Comparison of ENCODE assay signal across 11 cellular contexts in the genomic region with DNA sequence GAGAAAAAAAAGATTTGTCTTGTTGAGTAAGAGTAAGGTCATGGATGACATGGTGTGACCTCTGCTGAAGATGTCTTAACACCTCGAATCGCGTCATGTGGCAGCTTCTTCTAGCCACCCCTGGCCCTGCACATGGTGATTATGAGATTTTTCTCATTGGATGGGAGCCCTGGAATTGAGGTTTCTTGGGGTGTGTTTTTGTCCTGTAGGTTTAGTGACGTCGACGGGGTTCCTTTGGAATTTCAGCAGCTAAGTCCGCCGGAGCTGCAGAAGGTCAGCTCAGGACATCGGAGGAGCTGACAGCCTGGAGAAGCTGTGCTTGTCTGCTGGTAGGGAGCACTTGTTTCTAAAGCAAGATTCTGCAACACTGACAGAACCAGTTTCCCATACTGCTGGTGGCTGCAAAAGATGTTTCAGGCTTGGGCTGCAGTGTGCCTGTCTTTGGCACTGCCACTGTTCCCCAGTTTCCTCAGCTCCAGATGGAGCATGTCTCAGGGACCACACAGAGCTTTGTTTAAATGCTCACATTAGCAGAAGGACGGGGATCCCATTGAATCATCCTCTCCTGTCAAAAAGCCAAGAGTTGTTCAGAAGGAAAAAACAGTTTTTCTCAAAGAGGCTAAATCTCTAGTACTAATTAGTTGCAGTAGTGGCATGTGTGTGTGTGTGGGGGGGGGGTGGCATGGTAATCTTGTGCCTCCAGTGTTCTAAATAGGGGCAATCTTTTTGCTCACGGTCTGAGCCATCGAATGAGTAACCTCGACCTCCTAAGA. TPM values are rescaled to one million over a fixed set of nuclear protein-coding genes. Genes with fewer than 3 reads are reported as not detected.
A peak's percentile ranks its signal among the peaks of the same experiment; 100 is the strongest.
DNase-seq lines count a peak whose midpoint lies in the region; ATAC-seq and TF ChIP-seq lines count a peak whose summit lies in the region.
"Had no signal": no experiment of that assay in that cellular context is flagged by ENCODE, and none has a peak within 500 bp of the region (broad histone marks: within the 10 kb centered on the region; RNA-seq: fewer than 3 reads in every experiment).

No MANE protein-coding gene starts in this region.

- H3K4me1 ChIP-seq in mesodermal cell (ENCODE audit: control insufficient read depth, insufficient read depth, low read length, poor library complexity, severe bottlenecking) (peaks cover 19% of the 10 kb centered on the region), urinary bladder (ENCODE audit: insufficient read depth) (peaks cover 2% of the 10 kb centered on the region)

- H3K4me3 ChIP-seq in mesodermal cell (ENCODE audit: extremely low read depth, insufficient read depth, low read length, poor library complexity, severe bottlenecking) (no peak overlapping the region), urinary bladder (ENCODE audit: low read depth, low read length) (no peak overlapping the region)
- H3K4me3 ChIP-seq: A549 had no signal

- DNase-seq in activated naive CD8-positive, alpha-beta T cell treated with anti-CD3 and anti-CD28 coated beads, Interleukin-2, amount 50 U/mL, for 24 hours, result no peak
- DNase-seq in chondrocyte (ENCODE audit: low spot score) (no peak), NCI-H2227 (lab: John Stamatoyannopoulos, UW; ENCODE audit: unreplicated experiment) (no peak), cerebellar nuclear complex (lab: John Stamatoyannopoulos, UW) (no peak)
- DNase-seq: stimulated activated CD4-positive, alpha-beta T cell treated with anti-CD3 and anti-CD28 coated beads, Interleukin-12 subunit alpha, Interleukin-12 subunit beta, amount 100 ng/mL, for 4 hours; T-helper 9 cell had no signal

- TF ChIP-seq CTCF in chondrocyte (IDR thresholded peaks at IDR 0.05), result no peak

- no peak for ATAC-seq in activated naive CD8-positive, alpha-beta T cell treated with anti-CD3 and anti-CD28 coated beads, Interleukin-2, amount 50 U/mL, for 24 hours
- ATAC-seq in HG03520 (IDR thresholded peaks at IDR 0.05; ENCODE audit: unreplicated experiment), result no peak
- ATAC-seq: A549 had no signal

- no peaks in the 10 kb centered on the region for H3K9me3 ChIP-seq in mesodermal cell (ENCODE audit: control insufficient read depth, low read length)
- H3K9me3 ChIP-seq: A549 had no signal

- H3K27ac Mint-ChIP-seq in activated naive CD8-positive, alpha-beta T cell, result no peak overlapping the region
- H3K27ac Mint-ChIP-seq in activated naive CD8-positive, alpha-beta T cell treated with anti-CD3 and anti-CD28 coated beads, Interleukin-2, amount 50 U/mL, for 24 hours, result no peak overlapping the region
- H3K27ac Mint-ChIP-seq in chondrocyte (ENCODE audit: unreplicated experiment), result peak overlapping the region; percentile 43

- no peaks in the 10 kb centered on the region for H3K36me3 Mint-ChIP-seq in activated naive CD8-positive, alpha-beta T cell
- peaks cover 2% of the 10 kb centered on the region for H3K36me3 Mint-ChIP-seq in activated naive CD8-positive, alpha-beta T cell treated with anti-CD3 and anti-CD28 coated beads, Interleukin-2, amount 50 U/mL, for 24 hours (ENCODE audit: low read depth)
- H3K36me3 Mint-ChIP-seq in chondrocyte (ENCODE audit: low read depth), result no peaks in the 10 kb centered on the region

- no peaks in the 10 kb centered on the region for H3K9me3 Mint-ChIP-seq in activated naive CD8-positive, alpha-beta T cell (ENCODE audit: low read depth)
- H3K9me3 Mint-ChIP-seq in activated naive CD8-positive, alpha-beta T cell treated with anti-CD3 and anti-CD28 coated beads, Interleukin-2, amount 50 U/mL, for 24 hours, result no peaks in the 10 kb centered on the region
- no peaks in the 10 kb centered on the region for H3K9me3 Mint-ChIP-seq in chondrocyte (ENCODE audit: low read depth)

- peak overlapping the region; percentile 5 for H3K4me3 Mint-ChIP-seq in activated naive CD8-positive, alpha-beta T cell
- no peak overlapping the region for H3K4me3 Mint-ChIP-seq in activated naive CD8-positive, alpha-beta T cell treated with anti-CD3 and anti-CD28 coated beads, Interleukin-2, amount 50 U/mL, for 24 hours
- no peak overlapping the region for H3K4me3 Mint-ChIP-seq in chondrocyte (ENCODE audit: unreplicated experiment)

- peaks cover 15% of the 10 kb centered on the region for H3K27me3 Mint-ChIP-seq in activated naive CD8-positive, alpha-beta T cell
- H3K27me3 Mint-ChIP-seq in activated naive CD8-positive, alpha-beta T cell treated with anti-CD3 and anti-CD28 coated beads, Interleukin-2, amount 50 U/mL, for 24 hours, result peaks cover 42% of the 10 kb centered on the region
- no peaks in the 10 kb centered on the region for H3K27me3 Mint-ChIP-seq in chondrocyte (ENCODE audit: low read depth)

- H3K36me3 ChIP-seq in mesodermal cell (ENCODE audit: control insufficient read depth, insufficient read depth, low read length) (no peaks in the 10 kb centered on the region), urinary bladder (ENCODE audit: insufficient read depth) (no peaks in the 10 kb centered on the region)

- 91 to 94% methylated on average over 13 of the region's 13 CpGs for WGBS in mesodermal cell (ENCODE audit: insufficient coverage in 2 of 2), 2 experiments
- 33% methylated on average over 13 of the region's 13 CpGs for WGBS in urinary bladder

- H3K27ac ChIP-seq in mesodermal cell (ENCODE audit: low read depth, low read length, severe bottlenecking) (peak overlapping the region; percentile 29), urinary bladder (ENCODE audit: low read depth) (peak overlapping the region; percentile 27)
- H3K27ac ChIP-seq: A549 had no signal

- H3K4me1 Mint-ChIP-seq in activated naive CD8-positive, alpha-beta T cell (ENCODE audit: low read depth), result peaks cover 38% of the 10 kb centered on the region
- H3K4me1 Mint-ChIP-seq in activated naive CD8-positive, alpha-beta T cell treated with anti-CD3 and anti-CD28 coated beads, Interleukin-2, amount 50 U/mL, for 24 hours, result peaks cover 48% of the 10 kb centered on the region
- peaks cover 39% of the 10 kb centered on the region for H3K4me1 Mint-ChIP-seq in chondrocyte (ENCODE audit: low read depth)

RNA-seq across cellular contexts. Expression of gene FOS, which starts 5.2 kb away (rescaled TPM):
- 116 to 175 TPM (median 152 TPM) in 3 replicates for total RNA-seq in chondrocyte
- 20.6 TPM for polyA plus RNA-seq in mesodermal cell (2013, experiment 1 of 2)
- polyA plus RNA-seq in mesodermal cell (2013, experiment 2 of 2), result 26.8 TPM
- total RNA-seq in urinary bladder, result 219 TPM
- 1,557 TPM for polyA plus RNA-seq in urinary bladder
